In genomic region chr13:99995104-99995502, GRCh38 we compare ENCODE assay signal across 33 cellular contexts. TPM values are rescaled to one million over a fixed set of nuclear protein-coding genes. Genes with fewer than 3 reads are reported as not detected.
DNase-seq lines count a peak whose midpoint lies in the region; ATAC-seq and TF ChIP-seq lines count a peak whose summit lies in the region.
"Had no signal": no experiment of that assay in that cellular context is flagged by ENCODE, and none has a peak within 500 bp of the region (broad histone marks: within the 10 kb centered on the region; RNA-seq: fewer than 3 reads in every experiment).

No MANE protein-coding gene starts in this region.

- H3K9ac ChIP-seq in iPS-15b (ENCODE audit: low read depth, low read length), result no peak overlapping the region

- H3K4me1 ChIP-seq in iPS-15b (ENCODE audit: control insufficient read depth, insufficient read depth, low read length), result peaks cover 23% of the 10 kb centered on the region
- H3K4me1 ChIP-seq: HAP-1, prostate gland had no signal

- POLR2A ChIA-PET in WTC11 (lab: Charles Lee), result no interaction called here

- no peaks in the 10 kb centered on the region for H3K36me3 ChIP-seq in iPS-15b (ENCODE audit: control insufficient read depth, insufficient read depth, low read length)
- H3K36me3 ChIP-seq: HAP-1, heart right ventricle, prostate gland, sigmoid colon, WERI-Rb-1 had no signal

- peaks cover 80% of the 10 kb centered on the region for H3K27me3 ChIP-seq in iPS-15b (ENCODE audit: control insufficient read depth, insufficient read depth, low read length)

- H3K9me3 ChIP-seq in iPS-15b (ENCODE audit: control insufficient read depth, insufficient read depth, low read length), result no peaks in the 10 kb centered on the region
- H3K9me3 ChIP-seq: HAP-1, heart right ventricle, prostate gland, sigmoid colon had no signal

- H3K27ac Mint-ChIP-seq in activated naive CD4-positive, alpha-beta T cell treated with anti-CD3 and anti-CD28 coated beads, Interleukin-2, amount 50 U/mL, for 24 hours, result peak overlapping the region; percentile 0
- H3K27ac Mint-ChIP-seq in WTC11 (no peak overlapping the region), type B pancreatic cell (peak overlapping the region; percentile 35)
- H3K27ac Mint-ChIP-seq: activated CD4-positive, alpha-beta T cell treated with anti-CD3 and anti-CD28 coated beads, Interleukin-2, amount 10 ng/mL, durations not matched to agents 7 days and 5 days; activated naive CD4-positive, alpha-beta T cell treated with anti-CD3 and anti-CD28 coated beads for 36 hours; B cell; stimulated activated effector memory CD8-positive, alpha-beta T cell treated with anti-CD3 and anti-CD28 coated beads, Interleukin-12 subunit alpha, Interleukin-12 subunit beta, amount 100 ng/mL, for 72 hours; T-helper 2 cell treated with Interferon-gamma antibody and Interleukin-4, amounts not matched to agents 5 μg/mL and 100 μg/mL, for 36 hours had no signal

- H3K36me3 Mint-ChIP-seq in activated naive CD4-positive, alpha-beta T cell treated with anti-CD3 and anti-CD28 coated beads, Interleukin-2, amount 50 U/mL, for 24 hours, result peaks cover 9% of the 10 kb centered on the region
- H3K36me3 Mint-ChIP-seq in WTC11, result no peaks in the 10 kb centered on the region
- H3K36me3 Mint-ChIP-seq in type B pancreatic cell, result peaks cover 3% of the 10 kb centered on the region
- H3K36me3 Mint-ChIP-seq: stimulated activated effector memory CD8-positive, alpha-beta T cell treated with anti-CD3 and anti-CD28 coated beads, Interleukin-12 subunit alpha, Interleukin-12 subunit beta, amount 100 ng/mL, for 72 hours had no signal

- H3K4me1 Mint-ChIP-seq in activated naive CD4-positive, alpha-beta T cell treated with anti-CD3 and anti-CD28 coated beads, Interleukin-2, amount 50 U/mL, for 24 hours, result peaks cover 8% of the 10 kb centered on the region
- H3K4me1 Mint-ChIP-seq in WTC11 (peaks cover 70% of the 10 kb centered on the region), type B pancreatic cell (ENCODE audit: unreplicated experiment) (peaks cover 13% of the 10 kb centered on the region)

- CTCF ChIA-PET in WTC11 (lab: Charles Lee), result no interaction called here

- peaks cover 28% of the 10 kb centered on the region for H3K9me3 Mint-ChIP-seq in activated naive CD4-positive, alpha-beta T cell treated with anti-CD3 and anti-CD28 coated beads, Interleukin-2, amount 50 U/mL, for 24 hours
- no peaks in the 10 kb centered on the region for H3K9me3 Mint-ChIP-seq in WTC11
- no peaks in the 10 kb centered on the region for H3K9me3 Mint-ChIP-seq in type B pancreatic cell
- H3K9me3 Mint-ChIP-seq: neural crest cell; T-helper 2 cell treated with Interferon-gamma antibody and Interleukin-4, amounts not matched to agents 5 μg/mL and 100 μg/mL, for 36 hours had no signal

- DNase-seq in activated naive CD4-positive, alpha-beta T cell (lab: John Stamatoyannopoulos, UW), result no peak
- DNase-seq in WTC11 (ENCODE audit: low spot score), result no peak
- no peak for DNase-seq in type B pancreatic cell (ENCODE audit: extremely low spot score, unreplicated experiment)
- DNase-seq in dedifferentiated amniotic fluid mesenchymal stem cell (ENCODE audit: extremely low spot score), result no peak
- DNase-seq: activated CD4-positive, alpha-beta T cell treated with anti-CD3 and anti-CD28 coated beads, Interleukin-2, amount 10 ng/mL, durations not matched to agents 7 days and 5 days; activated naive CD4-positive, alpha-beta T cell treated with anti-CD3 and anti-CD28 coated beads for 36 hours; activated T-cell treated with anti-CD3 and anti-CD28 coated beads, Interleukin-2, amount 50 U/mL, for 48 hours; GDM1; heart right ventricle; left colon; NCI-H1048; NCI-H187 treated with DMSO at 0.1 percent for 48 hours; sigmoid colon; stimulated activated CD4-positive, alpha-beta T cell treated with anti-CD3 and anti-CD28 coated beads, Interleukin-4, amount 100 ng/mL, for 24 hours; trophoblast cell; WERI-Rb-1 had no signal

- H3K4me3 ChIP-seq in iPS-15b (ENCODE audit: low read depth, low read length), result peak overlapping the region; percentile 1
- H3K4me3 ChIP-seq: coronary artery, heart right ventricle, prostate gland, sigmoid colon had no signal

- peaks cover 76% of the 10 kb centered on the region for H3K27me3 Mint-ChIP-seq in activated naive CD4-positive, alpha-beta T cell treated with anti-CD3 and anti-CD28 coated beads, Interleukin-2, amount 50 U/mL, for 24 hours
- H3K27me3 Mint-ChIP-seq in WTC11 (ENCODE audit: low read depth) (peaks cover 69% of the 10 kb centered on the region), type B pancreatic cell (peaks cover 88% of the 10 kb centered on the region)

- ATAC-seq in WTC11 (no peak), HG03095 (IDR thresholded peaks at IDR 0.05; ENCODE audit: unreplicated experiment) (no peak), GM21526 (IDR thresholded peaks at IDR 0.05; ENCODE audit: low FRiP score, unreplicated experiment) (no peak)
- ATAC-seq: esophagus mucosa; foreskin keratinocyte; heart right ventricle; HepG2; left colon; stimulated activated effector memory CD8-positive, alpha-beta T cell treated with anti-CD3 and anti-CD28 coated beads, Interleukin-12 subunit alpha, Interleukin-12 subunit beta, amount 100 ng/mL, for 72 hours had no signal

- TF ChIP-seq CTCF in WTC11 (IDR thresholded peaks at IDR 0.05) (no peak), type B pancreatic cell (conservative IDR thresholded peaks at IDR 0.05) (no peak)

- H3K4me3 Mint-ChIP-seq in activated naive CD4-positive, alpha-beta T cell treated with anti-CD3 and anti-CD28 coated beads, Interleukin-2, amount 50 U/mL, for 24 hours, result no peak overlapping the region
- H3K4me3 Mint-ChIP-seq in WTC11 (peak overlapping the region; percentile 62), type B pancreatic cell (no peak overlapping the region)
- H3K4me3 Mint-ChIP-seq: activated naive CD4-positive, alpha-beta T cell treated with anti-CD3 and anti-CD28 coated beads for 36 hours; B cell; stimulated activated effector memory CD8-positive, alpha-beta T cell treated with anti-CD3 and anti-CD28 coated beads, Interleukin-12 subunit alpha, Interleukin-12 subunit beta, amount 100 ng/mL, for 72 hours had no signal

TF ChIP-seq in WTC11, 78 proteins besides CTCF, POLR2A, EP300 and RAD21 (continues in another document):
- no peak for TF ChIP-seq ZNF512 (CRISPR knock-in tag; IDR thresholded peaks at IDR 0.05; ENCODE audit: borderline replicate concordance)
- no peak for TF ChIP-seq MLX (CRISPR knock-in tag; IDR thresholded peaks at IDR 0.05)
- TF ChIP-seq ZNF281 (CRISPR knock-in tag; IDR thresholded peaks at IDR 0.05), result no peak
- TF ChIP-seq ZNF317 (CRISPR knock-in tag; IDR thresholded peaks at IDR 0.05; ENCODE audit: borderline replicate concordance, low read depth), result no peak
- TF ChIP-seq ESRRA (CRISPR knock-in tag; IDR thresholded peaks at IDR 0.05; ENCODE audit: borderline replicate concordance), result no peak
- no peak for TF ChIP-seq ZNF416 (CRISPR knock-in tag; IDR thresholded peaks at IDR 0.05)
- no peak for TF ChIP-seq MXD4 (CRISPR knock-in tag; IDR thresholded peaks at IDR 0.05; ENCODE audit: borderline replicate concordance)

RNA-seq across cellular contexts. Expression of gene ZIC2, which starts 13.5 kb away (rescaled TPM):
- 344 to 379 TPM (median 376 TPM) in 3 replicates for total RNA-seq in WTC11 (2021)
- total RNA-seq in type B pancreatic cell (ENCODE audit: low replicate concordance), result 0.59 and 129 TPM in 2 replicates
- total RNA-seq: activated CD4-positive, alpha-beta T cell treated with anti-CD3 and anti-CD28 coated beads, Interleukin-2, amount 10 ng/mL, durations not matched to agents 7 days and 5 days; activated naive CD4-positive, alpha-beta T cell treated with anti-CD3 and anti-CD28 coated beads for 36 hours; B cell; bronchial epithelial cell; foreskin keratinocyte; heart right ventricle; HepG2; sigmoid colon; subcutaneous adipose tissue had no signal

RNA-seq across cellular contexts. Expression of gene ZIC5, which starts 23.5 kb away (rescaled TPM):
- 46.4 to 51.6 TPM (median 51.1 TPM) in 3 replicates for total RNA-seq in WTC11 (2021)
- total RNA-seq in type B pancreatic cell (ENCODE audit: low replicate concordance), result 0.05 and 15.1 TPM in 2 replicates
- total RNA-seq: activated CD4-positive, alpha-beta T cell treated with anti-CD3 and anti-CD28 coated beads, Interleukin-2, amount 10 ng/mL, durations not matched to agents 7 days and 5 days; activated naive CD4-positive, alpha-beta T cell treated with anti-CD3 and anti-CD28 coated beads for 36 hours; B cell; bronchial epithelial cell; esophagus mucosa; foreskin keratinocyte; heart right ventricle; left colon; mammary epithelial cell; sigmoid colon had no signal
